ENCODE assay signal across 10 cellular contexts in the genomic region with DNA sequence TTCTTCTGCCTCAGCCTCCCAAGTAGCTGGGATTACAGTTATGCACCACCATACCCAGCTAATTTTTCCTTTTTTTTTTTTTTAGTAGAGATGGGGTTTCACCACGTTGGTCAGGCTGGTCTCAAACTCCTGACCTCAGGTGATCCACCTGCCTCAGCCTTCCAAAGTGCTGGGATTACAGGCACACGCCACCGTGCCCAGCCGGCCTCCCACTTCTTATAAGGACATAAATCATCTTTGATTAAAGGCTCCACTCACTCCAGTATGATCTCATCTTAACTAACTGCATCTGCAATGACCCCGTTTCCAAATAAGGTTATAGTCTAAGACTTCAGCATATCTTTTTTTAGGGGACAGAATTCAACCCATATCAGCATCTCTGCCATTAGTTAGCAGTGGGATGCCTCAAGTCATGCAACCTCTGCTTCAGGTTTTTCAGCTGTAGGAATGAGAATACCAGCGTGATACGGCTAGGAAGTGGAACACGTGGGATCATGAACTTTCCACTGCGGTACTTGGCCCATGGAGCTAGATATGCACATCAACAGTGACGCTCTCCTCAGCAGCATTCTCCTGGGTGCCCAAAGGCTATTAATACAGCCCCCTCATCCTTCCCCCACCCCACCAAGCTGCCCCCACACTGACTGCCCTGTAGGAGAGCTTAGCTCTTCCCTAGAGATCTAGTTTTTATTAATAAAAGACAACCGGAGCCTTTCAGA. TPM values are rescaled to one million over a fixed set of nuclear protein-coding genes. Genes with fewer than 3 reads are reported as not detected.
A peak's percentile ranks its signal among the peaks of the same experiment; 100 is the strongest.
DNase-seq lines count a peak whose midpoint lies in the region; ATAC-seq and TF ChIP-seq lines count a peak whose summit lies in the region.
"Had no signal": no experiment of that assay in that cellular context is flagged by ENCODE, and none has a peak within 500 bp of the region (broad histone marks: within the 10 kb centered on the region; RNA-seq: fewer than 3 reads in every experiment).

No MANE protein-coding gene starts in this region.

- H3K4me3 Mint-ChIP-seq in GM23338: no peak overlapping the region

- no peaks in the 10 kb centered on the region for H3K36me3 Mint-ChIP-seq in GM23338 (ENCODE audit: low read depth)

- H3K4me1 ChIP-seq in GM23338 (ENCODE audit: insufficient read depth) (peaks cover 22% of the 10 kb centered on the region), rectal smooth muscle tissue (ENCODE audit: control insufficient read depth, insufficient read depth, low read length) (no peaks in the 10 kb centered on the region)

- peaks cover 27% of the 10 kb centered on the region for H3K4me1 Mint-ChIP-seq in GM23338

- H3K36me3 ChIP-seq in GM23338 (ENCODE audit: insufficient read depth): no peaks in the 10 kb centered on the region
- no peaks in the 10 kb centered on the region for H3K36me3 ChIP-seq in rectal smooth muscle tissue (ENCODE audit: control insufficient read depth, insufficient read depth, low read length)

- no peak for TF ChIP-seq CTCF in GM23338 (conservative IDR thresholded peaks at IDR 0.05; ENCODE audit: low read depth in 2 of 2)
- TF ChIP-seq CTCF in fibroblast of mammary gland (conservative IDR thresholded peaks at IDR 0.05; ENCODE audit: control insufficient read depth, insufficient read depth, low read depth, low read length): no peak

- H3K9me2 ChIP-seq in GM23338 (ENCODE audit: insufficient read depth): no peaks in the 10 kb centered on the region

- 0 out of 2 replicates have a peak overlapping the region, but pooled peaks have one; percentile 46 for H3K4me2 ChIP-seq in GM23338

- peak; percentile 16; the same call in 1 of the 3 replicates for ATAC-seq in GM23338
- ATAC-seq in GM18873 (IDR thresholded peaks at IDR 0.05; ENCODE audit: low FRiP score, unreplicated experiment): no peak

- no peak overlapping the region for H3K9ac ChIP-seq in rectal smooth muscle tissue (ENCODE audit: low read length)

- H4K20me1 ChIP-seq in GM23338 (replicated peaks; ENCODE audit: insufficient read depth): no peaks in the 10 kb centered on the region

- H3K27ac ChIP-seq in GM23338 (ENCODE audit: low read depth): no peak overlapping the region
- peak overlapping the region; percentile 8 for H3K27ac ChIP-seq in rectal smooth muscle tissue (ENCODE audit: low read depth, low read length)

- peak overlapping the region; percentile 40; the same call in 1 of the 2 replicates for H3K27ac Mint-ChIP-seq in GM23338

- H3F3A ChIP-seq in GM23338 (replicated peaks; ENCODE audit: low read depth): peaks cover 3% of the 10 kb centered on the region; the same call in 1 of the 2 replicates

- H3K27me3 ChIP-seq in GM23338 (ENCODE audit: insufficient read depth) (no peaks in the 10 kb centered on the region), rectal smooth muscle tissue (ENCODE audit: control insufficient read depth, insufficient read depth, low read length) (no peaks in the 10 kb centered on the region)

- peaks cover 11% of the 10 kb centered on the region for H3K27me3 Mint-ChIP-seq in GM23338 (ENCODE audit: insufficient read depth, low read depth, poor library complexity)

- H3K4me3 ChIP-seq in GM23338 (no peak overlapping the region), fibroblast of mammary gland (ENCODE audit: control insufficient read depth, low read depth, low read length) (no peak overlapping the region), rectal smooth muscle tissue (ENCODE audit: low read length) (no peak overlapping the region)

- no peaks in the 10 kb centered on the region; the same call in 2 of the 3 replicates for H3K9me3 Mint-ChIP-seq in GM23338

- H3K79me2 ChIP-seq in GM23338 (replicated peaks; ENCODE audit: insufficient read depth): no peaks in the 10 kb centered on the region

- DNase-seq in GM23338 (ENCODE audit: low spot score) (no peak), NCI-H2227 (lab: John Stamatoyannopoulos, UW; ENCODE audit: unreplicated experiment) (peak; percentile 45), fibroblast of mammary gland (ENCODE audit: low read depth) (peak; percentile 49), NCI-H524 treated with DMSO at 0.1 percent for 48 hours (lab: John Stamatoyannopoulos, UW) (no peak), epidermal melanocyte (ENCODE audit: insufficient read length, low spot score) (no peak)
- DNase-seq: activated CD8-positive, alpha-beta memory T cell treated with anti-CD3 and anti-CD28 coated beads, Interleukin-2, amount 50 U/mL, for 48 hours; Calu3; effector memory CD4-positive, alpha-beta T cell had no signal

- peak overlapping the region; percentile 63; the same call in 1 of the 2 replicates for H2AFZ ChIP-seq in GM23338

TF ChIP-seq in GM23338, 12 proteins besides CTCF, POLR2A, EP300 and RAD21 (continues in another document):
- no peak for TF ChIP-seq EZH2phosphoT487 (IDR thresholded peaks at IDR 0.05; ENCODE audit: unreplicated experiment)
- no peak for TF ChIP-seq STAT1 (IDR thresholded peaks at IDR 0.05; ENCODE audit: unreplicated experiment)
- TF ChIP-seq, protein P1, sequence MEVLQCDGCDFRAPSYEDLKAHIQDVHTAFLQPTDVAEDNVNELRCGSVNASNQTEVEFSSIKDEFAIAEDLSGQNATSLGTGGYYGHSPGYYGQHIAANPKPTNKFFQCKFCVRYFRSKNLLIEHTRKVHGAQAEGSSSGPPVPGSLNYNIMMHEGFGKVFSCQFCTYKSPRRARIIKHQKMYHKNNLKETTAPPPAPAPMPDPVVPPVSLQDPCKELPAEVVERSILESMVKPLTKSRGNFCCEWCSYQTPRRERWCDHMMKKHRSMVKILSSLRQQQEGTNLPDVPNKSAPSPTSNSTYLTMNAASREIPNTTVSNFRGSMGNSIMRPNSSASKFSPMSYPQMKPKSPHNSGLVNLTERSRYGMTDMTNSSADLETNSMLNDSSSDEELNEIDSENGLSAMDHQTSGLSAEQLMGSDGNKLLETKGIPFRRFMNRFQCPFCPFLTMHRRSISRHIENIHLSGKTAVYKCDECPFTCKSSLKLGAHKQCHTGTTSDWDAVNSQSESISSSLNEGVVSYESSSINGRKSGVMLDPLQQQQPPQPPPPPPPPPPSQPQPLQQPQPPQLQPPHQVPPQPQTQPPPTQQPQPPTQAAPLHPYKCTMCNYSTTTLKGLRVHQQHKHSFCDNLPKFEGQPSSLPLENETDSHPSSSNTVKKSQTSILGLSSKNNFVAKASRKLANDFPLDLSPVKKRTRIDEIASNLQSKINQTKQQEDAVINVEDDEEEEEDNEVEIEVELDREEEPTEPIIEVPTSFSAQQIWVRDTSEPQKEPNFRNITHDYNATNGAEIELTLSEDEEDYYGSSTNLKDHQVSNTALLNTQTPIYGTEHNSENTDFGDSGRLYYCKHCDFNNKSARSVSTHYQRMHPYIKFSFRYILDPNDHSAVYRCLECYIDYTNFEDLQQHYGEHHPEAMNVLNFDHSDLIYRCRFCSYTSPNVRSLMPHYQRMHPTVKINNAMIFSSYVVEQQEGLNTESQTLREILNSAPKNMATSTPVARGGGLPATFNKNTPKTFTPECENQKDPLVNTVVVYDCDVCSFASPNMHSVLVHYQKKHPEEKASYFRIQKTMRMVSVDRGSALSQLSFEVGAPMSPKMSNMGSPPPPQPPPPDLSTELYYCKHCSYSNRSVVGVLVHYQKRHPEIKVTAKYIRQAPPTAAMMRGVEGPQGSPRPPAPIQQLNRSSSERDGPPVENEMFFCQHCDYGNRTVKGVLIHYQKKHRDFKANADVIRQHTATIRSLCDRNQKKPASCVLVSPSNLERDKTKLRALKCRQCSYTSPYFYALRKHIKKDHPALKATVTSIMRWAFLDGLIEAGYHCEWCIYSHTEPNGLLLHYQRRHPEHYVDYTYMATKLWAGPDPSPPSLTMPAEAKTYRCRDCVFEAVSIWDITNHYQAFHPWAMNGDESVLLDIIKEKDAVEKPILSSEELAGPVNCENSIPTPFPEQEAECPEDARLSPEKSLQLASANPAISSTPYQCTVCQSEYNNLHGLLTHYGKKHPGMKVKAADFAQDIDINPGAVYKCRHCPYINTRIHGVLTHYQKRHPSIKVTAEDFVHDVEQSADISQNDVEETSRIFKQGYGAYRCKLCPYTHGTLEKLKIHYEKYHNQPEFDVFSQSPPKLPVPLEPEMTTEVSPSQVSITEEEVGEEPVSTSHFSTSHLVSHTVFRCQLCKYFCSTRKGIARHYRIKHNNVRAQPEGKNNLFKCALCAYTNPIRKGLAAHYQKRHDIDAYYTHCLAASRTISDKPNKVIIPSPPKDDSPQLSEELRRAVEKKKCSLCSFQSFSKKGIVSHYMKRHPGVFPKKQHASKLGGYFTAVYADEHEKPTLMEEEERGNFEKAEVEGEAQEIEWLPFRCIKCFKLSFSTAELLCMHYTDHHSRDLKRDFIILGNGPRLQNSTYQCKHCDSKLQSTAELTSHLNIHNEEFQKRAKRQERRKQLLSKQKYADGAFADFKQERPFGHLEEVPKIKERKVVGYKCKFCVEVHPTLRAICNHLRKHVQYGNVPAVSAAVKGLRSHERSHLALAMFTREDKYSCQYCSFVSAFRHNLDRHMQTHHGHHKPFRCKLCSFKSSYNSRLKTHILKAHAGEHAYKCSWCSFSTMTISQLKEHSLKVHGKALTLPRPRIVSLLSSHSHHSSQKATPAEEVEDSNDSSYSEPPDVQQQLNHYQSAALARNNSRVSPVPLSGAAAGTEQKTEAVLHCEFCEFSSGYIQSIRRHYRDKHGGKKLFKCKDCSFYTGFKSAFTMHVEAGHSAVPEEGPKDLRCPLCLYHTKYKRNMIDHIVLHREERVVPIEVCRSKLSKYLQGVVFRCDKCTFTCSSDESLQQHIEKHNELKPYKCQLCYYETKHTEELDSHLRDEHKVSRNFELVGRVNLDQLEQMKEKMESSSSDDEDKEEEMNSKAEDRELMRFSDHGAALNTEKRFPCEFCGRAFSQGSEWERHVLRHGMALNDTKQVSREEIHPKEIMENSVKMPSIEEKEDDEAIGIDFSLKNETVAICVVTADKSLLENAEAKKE (CRISPR knock-in tag; IDR thresholded peaks at IDR 0.05): no peak
- TF ChIP-seq NANOG (IDR thresholded peaks at IDR 0.05; ENCODE audit: borderline replicate concordance): no peak
- no peak for TF ChIP-seq CREB1 (CRISPR knock-in tag; IDR thresholded peaks at IDR 0.05; ENCODE audit: low read depth)
- TF ChIP-seq JUNB (IDR thresholded peaks at IDR 0.05; ENCODE audit: unreplicated experiment): no peak
- TF ChIP-seq, protein P2, sequence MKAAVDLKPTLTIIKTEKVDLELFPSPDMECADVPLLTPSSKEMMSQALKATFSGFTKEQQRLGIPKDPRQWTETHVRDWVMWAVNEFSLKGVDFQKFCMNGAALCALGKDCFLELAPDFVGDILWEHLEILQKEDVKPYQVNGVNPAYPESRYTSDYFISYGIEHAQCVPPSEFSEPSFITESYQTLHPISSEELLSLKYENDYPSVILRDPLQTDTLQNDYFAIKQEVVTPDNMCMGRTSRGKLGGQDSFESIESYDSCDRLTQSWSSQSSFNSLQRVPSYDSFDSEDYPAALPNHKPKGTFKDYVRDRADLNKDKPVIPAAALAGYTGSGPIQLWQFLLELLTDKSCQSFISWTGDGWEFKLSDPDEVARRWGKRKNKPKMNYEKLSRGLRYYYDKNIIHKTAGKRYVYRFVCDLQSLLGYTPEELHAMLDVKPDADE (IDR thresholded peaks at IDR 0.05): no peak
- no peak for TF ChIP-seq ZNF114 (CRISPR knock-in tag; IDR thresholded peaks at IDR 0.05)
- TF ChIP-seq POLR2AphosphoS5 (IDR thresholded peaks at IDR 0.05; ENCODE audit: low read depth): no peak
- no peak for TF ChIP-seq EZH2 (IDR thresholded peaks at IDR 0.05; ENCODE audit: low read depth, unreplicated experiment)

RNA-seq across cellular contexts. Expression of a gene that starts 41.4 kb away (rescaled TPM):
- total RNA-seq in GM23338 (2014; rRNA removed; shearing (Covaris generic)): 0.27 and 2.4 TPM in 2 replicates
- polyA plus RNA-seq in GM23338 (2016; fragmentation: Nextera tagmentation; extraction: Ambion mirVana): 0.83 and 0.91 TPM in 2 replicates
- total RNA-seq: Calu3 had no signal

Comparison
In these comparisons a context has a peak if more than half of its experiments do, and no peak if none do; other contexts are left out.
1. DNase-seq: peak in NCI-H2227 (single experiment) and fibroblast of mammary gland (single experiment); none in GM23338 (single experiment), NCI-H524 treated with DMSO at 0.1 percent for 48 hours (single experiment) and epidermal melanocyte (single experiment).